Comparison of ENCODE assay signal across 25 cellular contexts in genomic region chr2:222341328-222341727, GRCh38. TPM values are rescaled to one million over a fixed set of nuclear protein-coding genes. Genes with fewer than 3 reads are reported as not detected.
A peak's percentile ranks its signal among the peaks of the same experiment; 100 is the strongest.
DNase-seq lines count a peak whose midpoint lies in the region; ATAC-seq and TF ChIP-seq lines count a peak whose summit lies in the region.
"Had no signal": no experiment of that assay in that cellular context is flagged by ENCODE, and none has a peak within 500 bp of the region (broad histone marks: within the 10 kb centered on the region; RNA-seq: fewer than 3 reads in every experiment).

No MANE protein-coding gene starts in this region.

- no peaks in the 10 kb centered on the region for H3K36me3 ChIP-seq in right lobe of liver
- H3K36me3 ChIP-seq: BLaER1 treated with 17β-estradiol and CSF1 and Interleukin-3, amounts not matched to agents 10 nM and 100 nM had no signal

- no peak overlapping the region for H3K27ac ChIP-seq in right lobe of liver
- H3K27ac ChIP-seq: 22Rv1; A549; BLaER1 treated with 17β-estradiol and CSF1 and Interleukin-3, amounts not matched to agents 10 nM and 100 nM; C4-2B had no signal

- intact Hi-C loops in right lobe of liver (cut with DNase I): no loop called here
- intact Hi-C loops in head of caudate nucleus (cut with DNase I): no loop called here

- DNase-seq in kidney glomerular epithelial cell (lab: John Stamatoyannopoulos, UW): peak; percentile 68
- peak; percentile 68 for DNase-seq in left kidney (ENCODE audit: low read depth, low spot score)
- peak; percentile 42 for DNase-seq in renal cortical epithelial cell (ENCODE audit: low read depth)
- no peak for DNase-seq in OCI-M1 (lab: John Stamatoyannopoulos, UW)
- DNase-seq in right lobe of liver: no peak
- DNase-seq in NCI-H82 (lab: John Stamatoyannopoulos, UW): no peak
- DNase-seq in head of caudate nucleus: no peak
- DNase-seq: AML-193; Caco-2; Calu3; CD4-positive, alpha-beta T cell; CD8-positive, alpha-beta T cell; DMS79; DND-41; EL; GDM1 had no signal

- no peaks in the 10 kb centered on the region for H3K4me1 ChIP-seq in right lobe of liver
- H3K4me1 ChIP-seq: A549; BLaER1 treated with 17β-estradiol and CSF1 and Interleukin-3, amounts not matched to agents 10 nM and 100 nM; Caco-2 had no signal

- TF ChIP-seq EP300 in Ishikawa (IDR thresholded peaks at IDR 0.05; ENCODE audit: borderline replicate concordance): no peak

- H3K4me3 ChIP-seq in right lobe of liver: no peak overlapping the region
- H3K4me3 ChIP-seq: A549; BLaER1 treated with 17β-estradiol and CSF1 and Interleukin-3, amounts not matched to agents 10 nM and 100 nM; GM12878 had no signal

- ATAC-seq in right lobe of liver: no peak
- ATAC-seq: A549; CD8-positive, alpha-beta T cell; GM12878 had no signal

- H3K9me3 ChIP-seq in right lobe of liver: no peaks in the 10 kb centered on the region
- H3K9me3 ChIP-seq: A549, Caco-2 had no signal

- WGBS in right lobe of liver (ENCODE audit: insufficient coverage, low coverage, low lambda C conversion rate, missing lambda C conversion rate): 50% methylated on average over 1 of the region's 1 CpG

- no peak for TF ChIP-seq RAD21 in Ishikawa (IDR thresholded peaks at IDR 0.05; ENCODE audit: low read depth)

- TF ChIP-seq POLR2A in right lobe of liver (IDR thresholded peaks at IDR 0.05): no peak

- TF ChIP-seq CTCF in right lobe of liver (IDR thresholded peaks at IDR 0.05): no peak

- no peaks in the 10 kb centered on the region for H3K27me3 ChIP-seq in right lobe of liver
- H3K27me3 ChIP-seq: BLaER1 treated with 17β-estradiol and CSF1 and Interleukin-3, amounts not matched to agents 10 nM and 100 nM had no signal

TF ChIP-seq in Ishikawa, 13 proteins besides CTCF, POLR2A, EP300 and RAD21:
- TF ChIP-seq FOXM1 (IDR thresholded peaks at IDR 0.05; ENCODE audit: borderline replicate concordance, low read depth) (no peak), TAF1 (IDR thresholded peaks at IDR 0.05; ENCODE audit: low read depth) (no peak), USF1 (IDR thresholded peaks at IDR 0.05) (no peak), CREB1 (IDR thresholded peaks at IDR 0.05; ENCODE audit: low read depth) (no peak), REST (IDR thresholded peaks at IDR 0.05; ENCODE audit: low read depth) (no peak), ZBTB7A (IDR thresholded peaks at IDR 0.05; ENCODE audit: low read depth) (no peak), EGR1 (IDR thresholded peaks at IDR 0.05) (no peak), YY1 (IDR thresholded peaks at IDR 0.05; ENCODE audit: low read depth) (no peak), TCF12 (IDR thresholded peaks at IDR 0.05; ENCODE audit: low read depth) (0 out of 2 replicates have a peak, but pooled peaks have one; percentile 20), TEAD4 (IDR thresholded peaks at IDR 0.05) (peak; percentile 78)
TF ChIP-seq in Ishikawa: peak in this region for 2.

RNA-seq across cellular contexts. Expression of gene PAX3, which starts 42.5 kb away (rescaled TPM):
- total RNA-seq in renal cortical epithelial cell: not detected in 2 replicates
- total RNA-seq in right lobe of liver: not detected
- total RNA-seq: A172; B cell; Caco-2; Calu3; CD4-positive, alpha-beta T cell; CD8-positive, alpha-beta T cell; G401; GM12878 had no signal

Comparison
In these comparisons a context has a peak if more than half of its experiments do, and no peak if none do; other contexts are left out.
1. DNase-seq: peak in kidney glomerular epithelial cell (single experiment), left kidney (single experiment) and renal cortical epithelial cell (single experiment); none in OCI-M1 (single experiment), right lobe of liver (0 of 3), NCI-H82 (single experiment) and head of caudate nucleus (0 of 42).